34 cellular contexts compared by ENCODE assay signal in genomic region chr9:75065513-75065912, GRCh38.
"Had no signal": no experiment of that assay in that cellular context is flagged by ENCODE, and none has a peak within 500 bp of the region (broad histone marks: within the 10 kb centered on the region; RNA-seq: fewer than 3 reads in every experiment).

No MANE protein-coding gene starts in this region.

- H3K27me3 Mint-ChIP-seq: activated B cell treated with CpG ODN at 0.5 μM for 24 hours; activated CD8-positive, alpha-beta T cell treated with anti-CD3 and anti-CD28 coated beads for 36 hours; activated naive CD4-positive, alpha-beta T cell treated with anti-CD3 and anti-CD28 coated beads, Interleukin-2, amount 50 U/mL, for 24 hours; activated naive CD8-positive, alpha-beta T cell treated with anti-CD3 and anti-CD28 coated beads for 36 hours; activated naive CD8-positive, alpha-beta T cell treated with anti-CD3 and anti-CD28 coated beads, Interleukin-2, amount 50 U/mL, for 24 hours; activated T-helper 17 cell treated with anti-CD3 and anti-CD28 coated beads, Interleukin-2, amount 50 U/mL, for 72 hours had no signal

- H3K4me1 Mint-ChIP-seq: activated B cell treated with CpG ODN at 0.5 μM for 24 hours; activated T-helper 17 cell treated with anti-CD3 and anti-CD28 coated beads, Interleukin-2, amount 50 U/mL, for 72 hours had no signal

- H3K4me3 Mint-ChIP-seq: activated B cell treated with CpG ODN at 0.5 μM for 24 hours; activated CD8-positive, alpha-beta T cell treated with anti-CD3 and anti-CD28 coated beads for 36 hours; activated naive CD4-positive, alpha-beta T cell treated with anti-CD3 and anti-CD28 coated beads, Interleukin-2, amount 50 U/mL, for 24 hours; activated naive CD8-positive, alpha-beta T cell treated with anti-CD3 and anti-CD28 coated beads for 36 hours; activated naive CD8-positive, alpha-beta T cell treated with anti-CD3 and anti-CD28 coated beads, Interleukin-2, amount 50 U/mL, for 24 hours; activated T-cell treated with anti-CD3 and anti-CD28 coated beads, Interleukin-2, amount 50 U/mL, for 4 hours; activated T-helper 17 cell treated with anti-CD3 and anti-CD28 coated beads, Interleukin-2, amount 50 U/mL, for 72 hours; T-helper 1 cell treated with Interleukin-12 subunit alpha and Interleukin-12 subunit beta and Interleukin-4 antibody, amounts not matched to agents 30 μg/mL and 1 μg/mL, for 36 hours; T-helper 2 cell treated with Interferon-gamma antibody and Interleukin-4, amounts not matched to agents 5 μg/mL and 100 μg/mL, for 36 hours had no signal

- H3K36me3 ChIP-seq: adrenal gland, WERI-Rb-1 had no signal

- H3K9me3 ChIP-seq: adrenal gland, body of pancreas, esophagus squamous epithelium, gastroesophageal sphincter, heart right ventricle had no signal

- H3K27ac Mint-ChIP-seq: activated B cell treated with CpG ODN at 0.5 μM for 24 hours; activated CD8-positive, alpha-beta T cell treated with anti-CD3 and anti-CD28 coated beads for 36 hours; activated naive CD4-positive, alpha-beta T cell treated with anti-CD3 and anti-CD28 coated beads, Interleukin-2, amount 50 U/mL, for 24 hours; activated naive CD8-positive, alpha-beta T cell treated with anti-CD3 and anti-CD28 coated beads for 36 hours; activated naive CD8-positive, alpha-beta T cell treated with anti-CD3 and anti-CD28 coated beads, Interleukin-2, amount 50 U/mL, for 24 hours; activated T-helper 17 cell treated with anti-CD3 and anti-CD28 coated beads, Interleukin-2, amount 50 U/mL, for 72 hours; T-helper 1 cell treated with Interleukin-12 subunit alpha and Interleukin-12 subunit beta and Interleukin-4 antibody, amounts not matched to agents 30 μg/mL and 1 μg/mL, for 36 hours; T-helper 2 cell treated with Interferon-gamma antibody and Interleukin-4, amounts not matched to agents 5 μg/mL and 100 μg/mL, for 36 hours had no signal

- H3K9me3 Mint-ChIP-seq: activated B cell treated with CpG ODN at 0.5 μM for 24 hours; activated CD8-positive, alpha-beta T cell treated with anti-CD3 and anti-CD28 coated beads for 36 hours; activated naive CD4-positive, alpha-beta T cell treated with anti-CD3 and anti-CD28 coated beads, Interleukin-2, amount 50 U/mL, for 24 hours; activated naive CD8-positive, alpha-beta T cell treated with anti-CD3 and anti-CD28 coated beads for 36 hours; activated naive CD8-positive, alpha-beta T cell treated with anti-CD3 and anti-CD28 coated beads, Interleukin-2, amount 50 U/mL, for 24 hours; activated T-cell treated with anti-CD3 and anti-CD28 coated beads, Interleukin-2, amount 50 U/mL, for 4 hours; activated T-helper 17 cell treated with anti-CD3 and anti-CD28 coated beads, Interleukin-2, amount 50 U/mL, for 72 hours; T-helper 1 cell treated with Interleukin-12 subunit alpha and Interleukin-12 subunit beta and Interleukin-4 antibody, amounts not matched to agents 30 μg/mL and 1 μg/mL, for 36 hours; T-helper 2 cell treated with Interferon-gamma antibody and Interleukin-4, amounts not matched to agents 5 μg/mL and 100 μg/mL, for 36 hours had no signal

- H3K36me3 Mint-ChIP-seq: activated naive CD8-positive, alpha-beta T cell treated with anti-CD3 and anti-CD28 coated beads for 36 hours had no signal

- H3K27me3 ChIP-seq: adrenal gland, body of pancreas, esophagus squamous epithelium, gastroesophageal sphincter, heart right ventricle had no signal

- H3K4me1 ChIP-seq: adrenal gland, body of pancreas, gastroesophageal sphincter had no signal

- H3K27ac ChIP-seq: adrenal gland, body of pancreas, esophagus squamous epithelium, gastroesophageal sphincter, heart right ventricle, WERI-Rb-1 had no signal

- FAIRE-seq: colon, endometrium, endothelial cell of umbilical vein had no signal

- DNase-seq: activated B cell treated with CpG ODN at 0.5 μM for 24 hours; activated CD4-positive, alpha-beta T cell treated with anti-CD3 and anti-CD28 coated beads for 48 hours; activated CD4-positive, alpha-beta T cell treated with anti-CD3 and anti-CD28 coated beads, Interleukin-2, amount 50 U/mL, for 1 hour; activated CD4-positive, alpha-beta T cell treated with anti-CD3 and anti-CD28 coated beads, Interleukin-2, amount 50 U/mL, for 48 hours; activated CD8-positive, alpha-beta memory T cell treated with anti-CD3 and anti-CD28 coated beads for 24 hours; activated CD8-positive, alpha-beta T cell treated with anti-CD3 and anti-CD28 coated beads for 36 hours; activated effector memory CD4-positive, alpha-beta T cell treated with Interleukin-2 at 50 U/mL for 16 hours; activated gamma-delta T cell treated with Interleukin-2 at 50 U/mL for 16 hours; activated naive CD4-positive, alpha-beta T cell treated with Interleukin-2 at 50 U/mL for 16 hours; activated naive CD8-positive, alpha-beta T cell treated with anti-CD3 and anti-CD28 coated beads for 36 hours; activated naive CD8-positive, alpha-beta T cell treated with anti-CD3 and anti-CD28 coated beads, Interleukin-2, amount 50 U/mL, for 24 hours; activated T-cell treated with anti-CD3 and anti-CD28 coated beads, Interleukin-2, amount 50 U/mL, for 4 hours; adrenal gland; amygdala; aorta; body of pancreas; caudate nucleus; cortex of kidney; dermis blood vessel endothelial cell; effector CD8-positive, alpha-beta T cell; esophagus squamous epithelium; foreskin melanocyte; heart right ventricle; T1000; WERI-Rb-1 had no signal

- ATAC-seq: activated CD4-positive, CD25-positive, alpha-beta regulatory T cell treated with anti-CD3 and anti-CD28 coated beads, Interleukin-2, amount 50 U/mL, for 24 hours; activated CD8-positive, alpha-beta T cell treated with anti-CD3 and anti-CD28 coated beads for 36 hours; activated naive CD8-positive, alpha-beta T cell treated with anti-CD3 and anti-CD28 coated beads, Interleukin-2, amount 50 U/mL, for 24 hours; activated T-cell treated with anti-CD3 and anti-CD28 coated beads, Interleukin-2, amount 50 U/mL, for 4 hours; activated T-helper 17 cell treated with anti-CD3 and anti-CD28 coated beads, Interleukin-2, amount 50 U/mL, for 72 hours; body of pancreas; gastroesophageal sphincter; heart right ventricle had no signal

- H3K4me3 ChIP-seq: adrenal gland, body of pancreas, esophagus squamous epithelium, gastroesophageal sphincter, heart right ventricle had no signal
